In genomic region chr20:35561268-35561667, GRCh38 we compare ENCODE assay signal across 9 cellular contexts. TPM values are rescaled to one million over a fixed set of nuclear protein-coding genes. Genes with fewer than 3 reads are reported as not detected.
A peak's percentile ranks its signal among the peaks of the same experiment; 100 is the strongest.
DNase-seq lines count a peak whose midpoint lies in the region; ATAC-seq and TF ChIP-seq lines count a peak whose summit lies in the region.
"Had no signal": no experiment of that assay in that cellular context is flagged by ENCODE, and none has a peak within 500 bp of the region (broad histone marks: within the 10 kb centered on the region; RNA-seq: fewer than 3 reads in every experiment).

No MANE protein-coding gene starts in this region.

- H3K9me3 ChIP-seq in MM.1S (replicated peaks; ENCODE audit: insufficient read depth, low read length) = no peaks in the 10 kb centered on the region
- no peaks in the 10 kb centered on the region for H3K9me3 ChIP-seq in left ventricle myocardium inferior (replicated peaks)

- CTCF ChIA-PET in T-cell (lab: Charles Lee) = no interaction called here

- H3K27me3 ChIP-seq in MM.1S (replicated peaks; ENCODE audit: insufficient read depth, low read length) = no peaks in the 10 kb centered on the region
- no peaks in the 10 kb centered on the region for H3K27me3 ChIP-seq in left ventricle myocardium inferior (ENCODE audit: low read depth)

- H3K79me2 ChIP-seq in MM.1S (ENCODE audit: low read length) = no peaks in the 10 kb centered on the region

- no peak overlapping the region for H3K4me2 ChIP-seq in MM.1S (ENCODE audit: low read depth, low read length)

- no peaks in the 10 kb centered on the region for H3K4me1 Mint-ChIP-seq in activated T-cell treated with anti-CD3 and anti-CD28 coated beads, Interleukin-2, amount 50 U/mL, for 24 hours (ENCODE audit: low read depth)
- H3K4me1 Mint-ChIP-seq in T-cell = no peaks in the 10 kb centered on the region

- ATAC-seq in T-cell (replicated peaks in 1 of 4) = peak in 3 of 4 experiments; percentile 30 to 66 (median 65)
- no peak for ATAC-seq in HG02588 (IDR thresholded peaks at IDR 0.05; ENCODE audit: unreplicated experiment)

- intact Hi-C loops in left ventricle myocardium inferior (cut with micrococcal nuclease) = no loop called here

- H3F3A ChIP-seq in MM.1S (ENCODE audit: insufficient read depth, low read length) = no peaks in the 10 kb centered on the region

- POLR2A ChIA-PET in T-cell (lab: Charles Lee) = no interaction called here

- TF ChIP-seq CTCF in MM.1S (IDR thresholded peaks at IDR 0.05; ENCODE audit: low read length) (peak; percentile 24), left ventricle myocardium inferior (IDR thresholded peaks at IDR 0.05; ENCODE audit: borderline replicate concordance) (peak; percentile 41)

- H3K27ac Mint-ChIP-seq in activated T-cell treated with anti-CD3 and anti-CD28 coated beads, Interleukin-2, amount 50 U/mL, for 24 hours = no peak overlapping the region
- H3K27ac Mint-ChIP-seq in T-cell = no peak overlapping the region
- H3K27ac Mint-ChIP-seq: activated T-cell treated with anti-CD3 and anti-CD28 coated beads, Interleukin-2, amount 50 U/mL, for 72 hours had no signal

- no peaks in the 10 kb centered on the region for H3K27me3 Mint-ChIP-seq in activated T-cell treated with anti-CD3 and anti-CD28 coated beads, Interleukin-2, amount 50 U/mL, for 24 hours
- H3K27me3 Mint-ChIP-seq in T-cell = peaks cover 0 to 2% of the 10 kb centered on the region in 2 donors

- peak; percentile 31 for DNase-seq in activated T-cell treated with anti-CD3 and anti-CD28 coated beads, Interleukin-2, amount 50 U/mL, for 1 hour
- no peak for DNase-seq in activated T-cell treated with anti-CD3 and anti-CD28 coated beads, Interleukin-2, amount 50 U/mL, for 24 hours
- DNase-seq in MM.1S = peak; percentile 37
- peak in 9 of 34 experiments; percentile 8 to 26 (median 19) for DNase-seq in T-cell
- DNase-seq in left ventricle myocardium inferior = no peak
- DNase-seq in superior temporal gyrus (ENCODE audit: extremely low spot score) = peak; percentile 33
- no peak for DNase-seq in HuH-7.5 (ENCODE audit: low spot score)
- DNase-seq: activated T-cell treated with anti-CD3 and anti-CD28 coated beads, Interleukin-2, amount 50 U/mL, for 72 hours had no signal

- H3K4me1 ChIP-seq in MM.1S (ENCODE audit: low read length) = no peaks in the 10 kb centered on the region
- no peaks in the 10 kb centered on the region for H3K4me1 ChIP-seq in left ventricle myocardium inferior

- no peaks in the 10 kb centered on the region for H3K36me3 ChIP-seq in MM.1S (replicated peaks; ENCODE audit: insufficient read depth, low read length)
- peaks cover 19% of the 10 kb centered on the region for H3K36me3 ChIP-seq in left ventricle myocardium inferior

- no peaks in the 10 kb centered on the region for H3K9me3 Mint-ChIP-seq in activated T-cell treated with anti-CD3 and anti-CD28 coated beads, Interleukin-2, amount 50 U/mL, for 24 hours
- no peaks in the 10 kb centered on the region for H3K9me3 Mint-ChIP-seq in T-cell
- H3K9me3 Mint-ChIP-seq: activated T-cell treated with anti-CD3 and anti-CD28 coated beads, Interleukin-2, amount 50 U/mL, for 72 hours had no signal

- H3K27ac ChIP-seq in MM.1S (ENCODE audit: low read length) = no peak overlapping the region
- H3K27ac ChIP-seq in left ventricle myocardium inferior (replicated peaks) = no peak overlapping the region

- H3K4me3 Mint-ChIP-seq in activated T-cell treated with anti-CD3 and anti-CD28 coated beads, Interleukin-2, amount 50 U/mL, for 24 hours = no peak overlapping the region
- H3K4me3 Mint-ChIP-seq in T-cell = no peak overlapping the region
- H3K4me3 Mint-ChIP-seq: activated T-cell treated with anti-CD3 and anti-CD28 coated beads, Interleukin-2, amount 50 U/mL, for 72 hours had no signal

- H3K4me3 ChIP-seq in MM.1S (ENCODE audit: low read length) = no peak overlapping the region
- H3K4me3 ChIP-seq in left ventricle myocardium inferior = no peak overlapping the region

- H3K36me3 Mint-ChIP-seq in activated T-cell treated with anti-CD3 and anti-CD28 coated beads, Interleukin-2, amount 50 U/mL, for 24 hours (ENCODE audit: low read depth) = peaks cover 31% of the 10 kb centered on the region
- peaks cover 16% of the 10 kb centered on the region for H3K36me3 Mint-ChIP-seq in T-cell

- H3K9me2 ChIP-seq in MM.1S (replicated peaks; ENCODE audit: insufficient read depth, low read length) = no peaks in the 10 kb centered on the region

- no peak overlapping the region for H3K9ac ChIP-seq in MM.1S (ENCODE audit: low read length)

- H2AFZ ChIP-seq in MM.1S (ENCODE audit: low read length) = no peak overlapping the region

- H4K20me1 ChIP-seq in MM.1S (ENCODE audit: insufficient read depth, low read length) = no peaks in the 10 kb centered on the region

RNA-seq across cellular contexts. Expression of gene ERGIC3, which starts 19.4 kb away (rescaled TPM):
- total RNA-seq in T-cell (100 to 1,000 TPM; 135 to 180 (median 166) TPM), left ventricle myocardium inferior (103 TPM)

RNA-seq across cellular contexts. Expression of gene C20orf173, which starts 31.8 kb away (rescaled TPM):
- total RNA-seq in T-cell (not detected), left ventricle myocardium inferior (not detected)
- total RNA-seq: activated T-cell treated with anti-CD3 and anti-CD28 coated beads, Interleukin-2, amount 50 U/mL, for 72 hours had no signal

RNA-seq across cellular contexts. Expression of gene SPAG4, which starts 54.4 kb away (rescaled TPM):
- total RNA-seq in T-cell = 10 to 100 TPM in 2 of 5 donors, 1 to 10 TPM in 1, under 1 TPM in 2; 0.76 to 26.4 (median 1.2) TPM
- 2.3 TPM for total RNA-seq in left ventricle myocardium inferior

Comparison
In these comparisons a context has a peak if more than half of its experiments do, and no peak if none do; other contexts are left out.
1. DNase-seq: peak in activated T-cell treated with anti-CD3 and anti-CD28 coated beads, Interleukin-2, amount 50 U/mL, for 1 hour (single experiment), MM.1S (single experiment) and superior temporal gyrus (single experiment); none in activated T-cell treated with anti-CD3 and anti-CD28 coated beads, Interleukin-2, amount 50 U/mL, for 24 hours (single experiment), left ventricle myocardium inferior (single experiment) and HuH-7.5 (single experiment).